Comparison of ENCODE assay signal across 13 cellular contexts in genomic region chr2:148978026-148978685, GRCh38.
DNase-seq lines count a peak whose midpoint lies in the region; ATAC-seq and TF ChIP-seq lines count a peak whose summit lies in the region.
"Had no signal": no experiment of that assay in that cellular context is flagged by ENCODE, and none has a peak within 500 bp of the region (broad histone marks: within the 10 kb centered on the region; RNA-seq: fewer than 3 reads in every experiment).

No MANE protein-coding gene starts in this region.

- no peaks in the 10 kb centered on the region for H3K4me1 ChIP-seq in osteoblast (ENCODE audit: insufficient read depth, low read length)

- H3K4me3 ChIP-seq in choroid plexus epithelial cell (ENCODE audit: low read depth, low read length) = no peak overlapping the region
- H3K4me3 ChIP-seq in osteoblast (ENCODE audit: insufficient read depth, low read length) = no peak overlapping the region
- H3K4me3 ChIP-seq: K562, testis had no signal

- ATAC-seq in sciatic nerve (peak; percentile 19), GM18868 (IDR thresholded peaks at IDR 0.05; ENCODE audit: unreplicated experiment) (no peak)
- ATAC-seq: activated CD4-positive, CD25-positive, alpha-beta regulatory T cell treated with anti-CD3 and anti-CD28 coated beads, Interleukin-2, amount 50 U/mL, for 24 hours; K562 had no signal

- H4K20me1 ChIP-seq in osteoblast (ENCODE audit: insufficient read depth, low read length) = no peaks in the 10 kb centered on the region

- no peak overlapping the region for H2AFZ ChIP-seq in osteoblast (ENCODE audit: low read length)

- no peaks in the 10 kb centered on the region for H3K79me2 ChIP-seq in osteoblast (ENCODE audit: insufficient read depth, low read length)

- H3K27me3 ChIP-seq in osteoblast (ENCODE audit: insufficient read depth, low read length) = peaks cover 4% of the 10 kb centered on the region
- H3K27me3 ChIP-seq: testis had no signal

- H3K4me2 ChIP-seq in osteoblast (ENCODE audit: insufficient read depth, low read length) = no peak overlapping the region

- no peaks in the 10 kb centered on the region for H3K9me3 ChIP-seq in osteoblast (ENCODE audit: low read depth, low read length)
- H3K9me3 ChIP-seq: testis had no signal

- intact Hi-C loops in sciatic nerve (cut with DNase I) = no loop called here

- DNase-seq in NCI-H748 (lab: John Stamatoyannopoulos, UW; ENCODE audit: unreplicated experiment) = peak; percentile 21
- DNase-seq in NCI-H748 treated with DMSO at 0.1 percent for 48 hours (lab: John Stamatoyannopoulos, UW) = no peak
- peak; percentile 68 for DNase-seq in NCI-H2171 treated with DMSO at 0.1 percent for 48 hours (lab: John Stamatoyannopoulos, UW)
- DNase-seq in choroid plexus epithelial cell (ENCODE audit: low read depth) = no peak
- no peak for DNase-seq in sciatic nerve (ENCODE audit: low spot score)
- no peak for DNase-seq in osteoblast (ENCODE audit: insufficient read length, low spot score, missing footprints)
- no peak for DNase-seq in GDM1 (lab: John Stamatoyannopoulos, UW)
- DNase-seq: activated T-cell treated with anti-CD3 and anti-CD28 coated beads, Interleukin-2, amount 50 U/mL, for 1 hour; NCI-H1436 treated with DMSO at 0.1 percent for 48 hours; testis had no signal

- no peak overlapping the region for H3K27ac ChIP-seq in osteoblast (ENCODE audit: low read depth, low read length)
- H3K27ac ChIP-seq: testis had no signal

- peak; percentile 2 for TF ChIP-seq CTCF in choroid plexus epithelial cell (conservative IDR thresholded peaks at IDR 0.05; ENCODE audit: low read depth, low read length)
- no peak for TF ChIP-seq CTCF in osteoblast (IDR thresholded peaks at IDR 0.05; ENCODE audit: extremely low read depth, low read depth, low read length)

- no peaks in the 10 kb centered on the region for H3K36me3 ChIP-seq in osteoblast (ENCODE audit: insufficient read depth, low read length)

Comparison
In these comparisons a context has a peak if more than half of its experiments do, and no peak if none do; other contexts are left out.
1. DNase-seq: peak in NCI-H748 (single experiment) and NCI-H2171 treated with DMSO at 0.1 percent for 48 hours (single experiment); none in NCI-H748 treated with DMSO at 0.1 percent for 48 hours (single experiment), choroid plexus epithelial cell (single experiment), sciatic nerve (single experiment), osteoblast (single experiment) and GDM1 (single experiment).